20 cellular contexts compared by ENCODE assay signal in genomic region chr20:40467703-40468411, GRCh38.
"Had no signal": no experiment of that assay in that cellular context is flagged by ENCODE, and none has a peak within 500 bp of the region (broad histone marks: within the 10 kb centered on the region; RNA-seq: fewer than 3 reads in every experiment).

No MANE protein-coding gene starts in this region.

- H3K36me3 ChIP-seq: brain microvascular endothelial cell, gastrocnemius medialis, sigmoid colon, thyroid gland, upper lobe of right lung had no signal

- H3K27me3 Mint-ChIP-seq: activated naive CD4-positive, alpha-beta T cell treated with anti-CD3 and anti-CD28 coated beads, Interleukin-2, amount 50 U/mL, for 24 hours had no signal

- H3K36me3 Mint-ChIP-seq: activated naive CD4-positive, alpha-beta T cell treated with anti-CD3 and anti-CD28 coated beads, Interleukin-2, amount 50 U/mL, for 24 hours had no signal

- H3K4me1 ChIP-seq: thyroid gland had no signal

- H3K9me3 Mint-ChIP-seq: activated naive CD4-positive, alpha-beta T cell treated with anti-CD3 and anti-CD28 coated beads, Interleukin-2, amount 50 U/mL, for 24 hours; nephron progenitor cell had no signal

- DNase-seq: activated gamma-delta T cell treated with Interleukin-2 at 50 U/mL for 16 hours; activated T-cell treated with anti-CD3 and anti-CD28 coated beads, Interleukin-2, amount 50 U/mL, for 1 hour; brain microvascular endothelial cell; caudate nucleus; dermis blood vessel endothelial cell; effector memory CD4-positive, alpha-beta T cell; head of caudate nucleus; hypothalamus; mesenchymal stem cell; nephron progenitor cell; sigmoid colon; stimulated activated CD4-positive, alpha-beta T cell treated with anti-CD3 and anti-CD28 coated beads, Interleukin-2, amount 100 ng/mL, for 48 hours; stimulated activated CD8-positive, alpha-beta memory T cell treated with anti-CD3 and anti-CD28 coated beads, Interleukin-4, amount 100 ng/mL, for 48 hours; stimulated activated naive CD8-positive, alpha-beta T cell treated with anti-CD3 and anti-CD28 coated beads, Interleukin-15, Interleukin-2, amounts not matched to agents 100 U/mL and 50 U/mL, for 24 hours; T-helper 1 cell; thyroid gland; upper lobe of right lung had no signal

- H3K4me1 Mint-ChIP-seq: activated naive CD4-positive, alpha-beta T cell treated with anti-CD3 and anti-CD28 coated beads, Interleukin-2, amount 50 U/mL, for 24 hours had no signal

- H3K4me3 Mint-ChIP-seq: activated naive CD4-positive, alpha-beta T cell treated with anti-CD3 and anti-CD28 coated beads, Interleukin-2, amount 50 U/mL, for 24 hours; nephron progenitor cell had no signal

- H3K27me3 ChIP-seq: brain microvascular endothelial cell, gastrocnemius medialis, sigmoid colon, thyroid gland, upper lobe of right lung had no signal

- H3K9me3 ChIP-seq: gastrocnemius medialis, sigmoid colon, thyroid gland, upper lobe of right lung had no signal

- ATAC-seq: gastrocnemius medialis; stimulated activated naive CD8-positive, alpha-beta T cell treated with anti-CD3 and anti-CD28 coated beads, Interleukin-15, Interleukin-2, amounts not matched to agents 100 U/mL and 50 U/mL, for 24 hours; upper lobe of right lung had no signal

- H3K27ac ChIP-seq: brain microvascular endothelial cell, gastrocnemius medialis, parathyroid adenoma, sigmoid colon, thyroid gland, upper lobe of right lung had no signal

- H3K9ac ChIP-seq: parathyroid adenoma had no signal

- H3K27ac Mint-ChIP-seq: activated naive CD4-positive, alpha-beta T cell treated with anti-CD3 and anti-CD28 coated beads, Interleukin-2, amount 50 U/mL, for 24 hours; nephron progenitor cell had no signal

- H3K4me3 ChIP-seq: gastrocnemius medialis, sigmoid colon, thyroid gland, upper lobe of right lung had no signal
